Comparison of ENCODE assay signal across 13 cellular contexts in the genomic region with DNA sequence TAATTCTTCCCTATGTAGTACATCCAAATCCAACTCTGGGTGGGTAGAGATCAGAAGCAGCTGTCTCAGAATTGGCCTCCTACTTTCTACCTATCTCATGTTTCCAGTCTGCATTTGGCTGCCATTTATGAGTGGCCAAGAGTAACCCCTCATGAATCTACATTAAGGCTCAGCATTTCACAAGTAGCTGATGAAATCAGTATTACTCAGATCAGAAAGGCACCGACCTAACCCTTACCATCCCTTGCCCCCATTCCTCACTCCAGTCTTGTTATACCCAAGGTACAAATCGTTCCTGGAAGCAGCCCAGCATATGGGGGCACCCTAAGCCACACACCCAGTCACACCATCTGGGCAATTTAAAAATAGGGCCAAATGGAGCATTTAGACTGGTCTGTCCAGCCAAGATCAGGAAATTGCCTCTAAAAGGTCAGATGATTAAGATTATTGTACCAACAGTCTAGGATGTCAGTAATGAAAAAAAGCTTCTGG. TPM values are rescaled to one million over a fixed set of nuclear protein-coding genes. Genes with fewer than 3 reads are reported as not detected.
DNase-seq lines count a peak whose midpoint lies in the region; ATAC-seq, FAIRE-seq and TF ChIP-seq lines count a peak whose summit lies in the region.
"Had no signal": no experiment of that assay in that cellular context is flagged by ENCODE, and none has a peak within 500 bp of the region (broad histone marks: within the 10 kb centered on the region; RNA-seq: fewer than 3 reads in every experiment).

No MANE protein-coding gene starts in this region.

- ATAC-seq in activated T-cell treated with anti-CD3 and anti-CD28 coated beads, Interleukin-2, amount 50 U/mL, for 72 hours (replicated peaks in 1 of 2): peak in 1 of 2 donors; percentile 37
- ATAC-seq in T-helper 17 cell: no peak

- no peaks in the 10 kb centered on the region for H3K36me3 ChIP-seq in spleen

- no peak for DNase-seq in activated T-cell treated with anti-CD3 and anti-CD28 coated beads, Interleukin-2, amount 50 U/mL, for 72 hours
- DNase-seq in activated T-cell treated with anti-CD3 and anti-CD28 coated beads for 4 hours (no peak), T-helper 17 cell (no peak), epithelial cell of proximal tubule (ENCODE audit: low read depth) (peak; percentile 47), spleen (no peak), GM19239 (ENCODE audit: insufficient read length, low spot score) (no peak), NCI-H1092 treated with DMSO at 0.1 percent for 48 hours (lab: John Stamatoyannopoulos, UW) (no peak), DMS114 treated with DMSO at 0.1 percent for 48 hours (lab: John Stamatoyannopoulos, UW; ENCODE audit: unreplicated experiment) (no peak)
- DNase-seq: NCI-H446 had no signal

- peaks cover 0 to 44% (median 4%) of the 10 kb centered on the region in 6 donors for H3K4me1 ChIP-seq in spleen

- H3K4me3 ChIP-seq in epithelial cell of proximal tubule (ENCODE audit: low read depth, low read length) (no peak overlapping the region), spleen (no peak overlapping the region)
- H3K4me3 ChIP-seq: coronary artery, skin epidermis had no signal

- TF ChIP-seq POLR2A in spleen (IDR thresholded peaks at IDR 0.05): no peak

- peaks cover 7 to 8% of the 10 kb centered on the region in 2 donors for H3K9me3 Mint-ChIP-seq in activated T-cell treated with anti-CD3 and anti-CD28 coated beads, Interleukin-2, amount 50 U/mL, for 72 hours

- H3K27ac Mint-ChIP-seq in activated T-cell treated with anti-CD3 and anti-CD28 coated beads, Interleukin-2, amount 50 U/mL, for 72 hours: peak overlapping the region; percentile 87
- peak overlapping the region; percentile 90 for H3K27ac Mint-ChIP-seq in T-helper 17 cell
- H3K27ac Mint-ChIP-seq: memory B cell had no signal

- WGBS in spleen, 5 donors: 57 to 76% (median 67%) methylated on average over 2 of the region's 2 CpGs

- H3K27me3 ChIP-seq in spleen (replicated peaks in 1 of 7): no peaks in the 10 kb centered on the region

- H3K27me3 Mint-ChIP-seq in activated T-cell treated with anti-CD3 and anti-CD28 coated beads, Interleukin-2, amount 50 U/mL, for 72 hours (ENCODE audit: low read depth): no peaks in the 10 kb centered on the region
- H3K27me3 Mint-ChIP-seq in T-helper 17 cell: no peaks in the 10 kb centered on the region

- H3K4me3 Mint-ChIP-seq in activated T-cell treated with anti-CD3 and anti-CD28 coated beads, Interleukin-2, amount 50 U/mL, for 72 hours: peak overlapping the region; percentile 14 to 42
- H3K4me3 Mint-ChIP-seq in T-helper 17 cell: no peak overlapping the region
- H3K4me3 Mint-ChIP-seq: memory B cell had no signal

- intact Hi-C loops in spleen (cut with DNase I; ENCODE audit: low total_unique reads): no loop called here

- peaks cover 91% of the 10 kb centered on the region for H3K4me1 Mint-ChIP-seq in activated T-cell treated with anti-CD3 and anti-CD28 coated beads, Interleukin-2, amount 50 U/mL, for 72 hours (ENCODE audit: low read depth)
- peaks cover 57% of the 10 kb centered on the region for H3K4me1 Mint-ChIP-seq in T-helper 17 cell
- H3K4me1 Mint-ChIP-seq: memory B cell had no signal

- no peak for FAIRE-seq in GM19239 (lab: Jason Lieb, UNC)

- no peak for TF ChIP-seq CTCF in epithelial cell of proximal tubule (conservative IDR thresholded peaks at IDR 0.05; ENCODE audit: low read depth, low read length)
- TF ChIP-seq CTCF in spleen (IDR thresholded peaks at IDR 0.05 in 8 of 11, conservative IDR thresholded peaks at IDR 0.05 in 3 of 11): no peak

- H3K9me3 ChIP-seq in T-helper 17 cell (ENCODE audit: control insufficient read depth, low read length, poor library complexity, severe bottlenecking) (no peaks in the 10 kb centered on the region), spleen (no peaks in the 10 kb centered on the region)

- H3K36me3 Mint-ChIP-seq in activated T-cell treated with anti-CD3 and anti-CD28 coated beads, Interleukin-2, amount 50 U/mL, for 72 hours (ENCODE audit: insufficient read depth in 2 of 2): peaks cover 19 to 40% of the 10 kb centered on the region in 2 donors
- H3K36me3 Mint-ChIP-seq in T-helper 17 cell (ENCODE audit: low read depth): peaks cover 5% of the 10 kb centered on the region
- H3K36me3 Mint-ChIP-seq: memory B cell had no signal

- peak overlapping the region in 5 of 8 donors; percentile 10 to 46 (median 23) for H3K27ac ChIP-seq in spleen

RNA-seq across cellular contexts. Expression of gene CD28, which starts 37.0 kb away (rescaled TPM):
- 100 to 1,000 TPM; 177 to 206 TPM for total RNA-seq in activated T-cell treated with anti-CD3 and anti-CD28 coated beads, Interleukin-2, amount 50 U/mL, for 72 hours
- total RNA-seq in T-helper 17 cell (100 to 1,000 TPM; 174 to 177 TPM), epithelial cell of proximal tubule (not detected in 2 replicates), spleen (10 to 100 TPM in 6 of 7 donors, 1 to 10 TPM in 1; 8.5 to 22.4 (median 17.5) TPM)
- polyA plus RNA-seq in spleen: 1 to 10 TPM; 1.3 to 2.9 (median 2.3) TPM
- polyA plus RNA-seq: BJ had no signal
